In genomic region chr4:19025031-19025430, GRCh38 we compare ENCODE assay signal across 13 cellular contexts.
A peak's percentile ranks its signal among the peaks of the same experiment; 100 is the strongest.
DNase-seq lines count a peak whose midpoint lies in the region; ATAC-seq and TF ChIP-seq lines count a peak whose summit lies in the region.
"Had no signal": no experiment of that assay in that cellular context is flagged by ENCODE, and none has a peak within 500 bp of the region (broad histone marks: within the 10 kb centered on the region; RNA-seq: fewer than 3 reads in every experiment).

No MANE protein-coding gene starts in this region.

- ATAC-seq in foreskin keratinocyte: peak; percentile 41
- ATAC-seq in HG03196 (IDR thresholded peaks at IDR 0.05; ENCODE audit: unreplicated experiment): no peak
- ATAC-seq: HCT116 had no signal

- H3K27ac ChIP-seq in RWPE1: no peak overlapping the region
- no peak overlapping the region for H3K27ac ChIP-seq in foreskin keratinocyte
- H3K27ac ChIP-seq: SJSA1 had no signal

- no peaks in the 10 kb centered on the region for H3K27me3 ChIP-seq in foreskin keratinocyte
- H3K27me3 ChIP-seq: SJSA1 had no signal

- DNase-seq in Daoy (ENCODE audit: low read depth) (peak; percentile 1), RWPE1 (ENCODE audit: low spot score) (peak; percentile 0), foreskin keratinocyte (peak in 1 of 2 donors; percentile 55), renal cortical epithelial cell (ENCODE audit: low read depth) (peak; percentile 44), NOMO-1 treated with dmso at 0.1 percent for 144 hours (lab: John Stamatoyannopoulos, UW; ENCODE audit: unreplicated experiment) (no peak), NCI-H510A treated with DMSO at 0.1 percent for 48 hours (lab: John Stamatoyannopoulos, UW) (no peak)
- DNase-seq: Calu3, DMS53, KG1, NCI-H524 had no signal

- H3K4me1 ChIP-seq in foreskin keratinocyte: no peaks in the 10 kb centered on the region
- H3K4me1 ChIP-seq: SJSA1 had no signal

- CTCF ChIA-PET in RWPE1 (lab: Yijun Ruan, JAX): no interaction called here

- POLR2A ChIA-PET in RWPE1 (lab: Yijun Ruan, JAX; ENCODE audit: low non-redundant PET): no interaction called here

- no peak for TF ChIP-seq CTCF in RWPE1 (conservative IDR thresholded peaks at IDR 0.05; ENCODE audit: low read depth)
- no peak for TF ChIP-seq CTCF in foreskin keratinocyte (conservative IDR thresholded peaks at IDR 0.05)

Comparison
In these comparisons a context has a peak if more than half of its experiments do, and no peak if none do; other contexts are left out.
1. DNase-seq: peak in Daoy (single experiment), RWPE1 (single experiment) and renal cortical epithelial cell (single experiment); none in NOMO-1 treated with dmso at 0.1 percent for 144 hours (single experiment) and NCI-H510A treated with DMSO at 0.1 percent for 48 hours (single experiment).